Comparison of ENCODE assay signal across 8 cellular contexts in the genomic region with DNA sequence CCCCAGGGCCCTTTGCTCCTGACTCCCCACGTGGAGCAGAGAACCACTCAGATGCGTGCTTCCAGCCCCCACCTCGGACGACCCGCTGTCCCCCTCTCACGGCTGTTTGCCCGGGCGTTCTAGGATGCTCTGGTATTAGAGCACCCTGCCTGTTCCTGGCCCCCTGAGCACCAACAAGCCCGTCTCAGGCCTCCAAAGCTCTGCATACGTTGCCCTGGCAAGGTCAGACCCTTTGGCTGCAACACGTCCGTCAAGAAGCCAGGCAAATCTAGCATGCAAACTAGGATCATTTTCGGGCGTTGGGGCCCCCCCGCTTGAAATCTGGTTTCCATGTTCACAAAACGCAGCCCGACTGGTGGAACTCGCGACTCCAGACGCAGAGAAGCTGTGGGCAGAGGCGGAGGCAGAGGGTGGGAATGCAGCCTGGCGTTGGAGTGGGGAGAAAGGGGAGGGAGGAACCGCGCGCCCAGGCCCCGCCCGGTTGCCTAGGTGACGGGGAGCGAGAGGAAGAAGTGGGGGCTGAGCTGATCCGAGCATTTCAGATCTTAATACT.
A peak's percentile ranks its signal among the peaks of the same experiment; 100 is the strongest.
DNase-seq lines count a peak whose midpoint lies in the region; ATAC-seq and TF ChIP-seq lines count a peak whose summit lies in the region.

No MANE protein-coding gene starts in this region.

- H3K36me3 ChIP-seq in NT2/D1 (ENCODE audit: insufficient read depth, insufficient read length, low read length), result no peaks in the 10 kb centered on the region
- H3K36me3 ChIP-seq in left lung, result no peaks in the 10 kb centered on the region

- H3K9me3 ChIP-seq in NT2/D1 (ENCODE audit: insufficient read depth, low read length) (no peaks in the 10 kb centered on the region), left lung (no peaks in the 10 kb centered on the region)

- intact Hi-C loops in dendritic cell treated with granulocyte-macrophage colony-stimulating factor and Interleukin-4, amounts not matched to agents 40 ng/mL and 50 ng/mL, for 4 days (cut with micrococcal nuclease), result no loop called here
- intact Hi-C loops in left lung (cut with DNase I), result no loop called here

- DNase-seq in DMS 273 treated with DMSO at 0.1 percent for 48 hours (lab: John Stamatoyannopoulos, UW) (peak; percentile 64), HFFc6 (peak; percentile 45), NT2/D1 (ENCODE audit: low read depth, low spot score) (no peak), left lung (peak; percentile 87 to 95), mesenteric fat pad (ENCODE audit: low spot score) (no peak)
- peak; percentile 20 for DNase-seq in stimulated activated naive CD8-positive, alpha-beta T cell treated with anti-CD3 and anti-CD28 coated beads, Interleukin-15, Interleukin-2, amounts not matched to agents 100 U/mL and 50 U/mL, for 24 hours
- no peak for DNase-seq in stimulated activated naive CD4-positive, alpha-beta T cell treated with Interleukin-2 at 50 U/mL for 16 hours (lab: John Stamatoyannopoulos, UW)

- peaks cover 15% of the 10 kb centered on the region for H3K4me1 Mint-ChIP-seq in HFFc6 (ENCODE audit: low read depth)
- H3K4me1 Mint-ChIP-seq in dendritic cell treated with granulocyte-macrophage colony-stimulating factor and Interleukin-4, amounts not matched to agents 40 ng/mL and 50 ng/mL, for 4 days (ENCODE audit: low read depth), result peaks cover 18% of the 10 kb centered on the region

- no peak overlapping the region for H3K27ac ChIP-seq in left lung

- peaks cover 11% of the 10 kb centered on the region for H3K27me3 Mint-ChIP-seq in HFFc6 (ENCODE audit: insufficient read depth)
- H3K27me3 Mint-ChIP-seq in dendritic cell treated with granulocyte-macrophage colony-stimulating factor and Interleukin-4, amounts not matched to agents 40 ng/mL and 50 ng/mL, for 4 days, result peaks cover 8% of the 10 kb centered on the region

- H3K9ac ChIP-seq in NT2/D1 (ENCODE audit: insufficient read length, low read depth), result peak overlapping the region; percentile 83

- H3K4me1 ChIP-seq in NT2/D1 (ENCODE audit: insufficient read depth, insufficient read length) (no peaks in the 10 kb centered on the region), left lung (peaks cover 0 to 9% of the 10 kb centered on the region in 2 donors)

- no peak overlapping the region for H3K27ac Mint-ChIP-seq in HFFc6
- peak overlapping the region; percentile 1 for H3K27ac Mint-ChIP-seq in dendritic cell treated with granulocyte-macrophage colony-stimulating factor and Interleukin-4, amounts not matched to agents 40 ng/mL and 50 ng/mL, for 4 days

- no peaks in the 10 kb centered on the region for H3K9me3 Mint-ChIP-seq in HFFc6
- H3K9me3 Mint-ChIP-seq in dendritic cell treated with granulocyte-macrophage colony-stimulating factor and Interleukin-4, amounts not matched to agents 40 ng/mL and 50 ng/mL, for 4 days, result no peaks in the 10 kb centered on the region

- H3K27me3 ChIP-seq in NT2/D1 (ENCODE audit: insufficient read depth, insufficient read length) (no peaks in the 10 kb centered on the region), left lung (no peaks in the 10 kb centered on the region)

- H3K4me3 ChIP-seq in NT2/D1 (ENCODE audit: insufficient read length, low read depth), result peak overlapping the region; percentile 54
- H3K4me3 ChIP-seq in left lung, result peak overlapping the region; percentile 10 to 18

- TF ChIP-seq CTCF in HFFc6 (IDR thresholded peaks at IDR 0.05) (no peak), left lung (IDR thresholded peaks at IDR 0.05) (no peak)

- H3K36me3 Mint-ChIP-seq in HFFc6 (ENCODE audit: low read depth), result no peaks in the 10 kb centered on the region
- no peaks in the 10 kb centered on the region for H3K36me3 Mint-ChIP-seq in dendritic cell treated with granulocyte-macrophage colony-stimulating factor and Interleukin-4, amounts not matched to agents 40 ng/mL and 50 ng/mL, for 4 days (ENCODE audit: low read depth)

- peak; percentile 99 for ATAC-seq in left lung
- ATAC-seq in stimulated activated naive CD8-positive, alpha-beta T cell treated with anti-CD3 and anti-CD28 coated beads, Interleukin-15, Interleukin-2, amounts not matched to agents 100 U/mL and 50 U/mL, for 24 hours, result peak; percentile 28

- H3K4me3 Mint-ChIP-seq in HFFc6, result peak overlapping the region; percentile 85
- H3K4me3 Mint-ChIP-seq in dendritic cell treated with granulocyte-macrophage colony-stimulating factor and Interleukin-4, amounts not matched to agents 40 ng/mL and 50 ng/mL, for 4 days, result peak overlapping the region; percentile 68

Comparison
In these comparisons a context has a peak if more than half of its experiments do, and no peak if none do; other contexts are left out.
1. DNase-seq: peak in DMS 273 treated with DMSO at 0.1 percent for 48 hours (single experiment), HFFc6 (single experiment), left lung (2 of 2) and stimulated activated naive CD8-positive, alpha-beta T cell treated with anti-CD3 and anti-CD28 coated beads, Interleukin-15, Interleukin-2, amounts not matched to agents 100 U/mL and 50 U/mL, for 24 hours (single experiment); none in NT2/D1 (single experiment), mesenteric fat pad (single experiment) and stimulated activated naive CD4-positive, alpha-beta T cell treated with Interleukin-2 at 50 U/mL for 16 hours (single experiment).